ENCODE assay signal across 14 cellular contexts in genomic region chr7:116777613-116778380, GRCh38.
DNase-seq lines count a peak whose midpoint lies in the region; TF ChIP-seq lines count a peak whose summit lies in the region.
"Had no signal": no experiment of that assay in that cellular context is flagged by ENCODE, and none has a peak within 500 bp of the region (broad histone marks: within the 10 kb centered on the region; RNA-seq: fewer than 3 reads in every experiment).

No MANE protein-coding gene starts in this region.

- peak overlapping the region; percentile 47 for H3K4me2 ChIP-seq in OCI-LY3 (ENCODE audit: low read length)
- peak overlapping the region; percentile 53 for H3K4me2 ChIP-seq in osteoblast (ENCODE audit: insufficient read depth, low read length)

- H3K27me3 ChIP-seq in OCI-LY3 (ENCODE audit: low read depth, low read length), result no peaks in the 10 kb centered on the region
- no peaks in the 10 kb centered on the region for H3K27me3 ChIP-seq in osteoblast (ENCODE audit: insufficient read depth, low read length)

- H2AFZ ChIP-seq in OCI-LY3 (ENCODE audit: low read depth, low read length), result no peak overlapping the region
- no peak overlapping the region for H2AFZ ChIP-seq in osteoblast (ENCODE audit: low read length)

- peak overlapping the region; percentile 54; the same call in 1 of the 2 replicates for H3K27ac ChIP-seq in OCI-LY3 (ENCODE audit: low read length)
- peak overlapping the region; percentile 91 for H3K27ac ChIP-seq in osteoblast (ENCODE audit: low read depth, low read length)
- H3K27ac ChIP-seq: prostate gland had no signal

- peaks cover 11% of the 10 kb centered on the region for H3K4me1 Mint-ChIP-seq in activated CD4-positive, alpha-beta memory T cell treated with anti-CD3 and anti-CD28 coated beads for 36 hours (ENCODE audit: low read depth)
- H3K4me1 Mint-ChIP-seq in activated CD4-positive, alpha-beta T cell treated with anti-CD3 and anti-CD28 coated beads, Interleukin-2, amount 10 ng/mL, durations not matched to agents 24 days and 14 days, result no peaks in the 10 kb centered on the region
- H3K4me1 Mint-ChIP-seq: activated naive CD8-positive, alpha-beta T cell treated with anti-CD3 and anti-CD28 coated beads, Interleukin-2, amount 10 ng/mL, durations not matched to agents 7 days and 5 days; CD4-positive, CD25-positive, alpha-beta regulatory T cell had no signal

- H3K4me3 Mint-ChIP-seq in activated CD4-positive, alpha-beta memory T cell treated with anti-CD3 and anti-CD28 coated beads for 36 hours, result no peak overlapping the region
- H3K4me3 Mint-ChIP-seq in activated CD4-positive, alpha-beta T cell treated with anti-CD3 and anti-CD28 coated beads, Interleukin-2, amount 10 ng/mL, durations not matched to agents 24 days and 14 days, result no peak overlapping the region
- H3K4me3 Mint-ChIP-seq: activated naive CD8-positive, alpha-beta T cell treated with anti-CD3 and anti-CD28 coated beads, Interleukin-2, amount 10 ng/mL, durations not matched to agents 7 days and 5 days; CD4-positive, CD25-positive, alpha-beta regulatory T cell; stimulated activated naive CD8-positive, alpha-beta T cell treated with anti-CD3 and anti-CD28 coated beads, Interleukin-15, amount 100 ng/mL, for 72 hours had no signal

- peaks cover 22% of the 10 kb centered on the region for H3K36me3 ChIP-seq in OCI-LY3 (replicated peaks; ENCODE audit: low read depth, low read length)
- peaks cover 51% of the 10 kb centered on the region for H3K36me3 ChIP-seq in osteoblast (ENCODE audit: insufficient read depth, low read length)
- H3K36me3 ChIP-seq: prostate gland had no signal

- H3K36me3 Mint-ChIP-seq in activated CD4-positive, alpha-beta memory T cell treated with anti-CD3 and anti-CD28 coated beads for 36 hours, result no peaks in the 10 kb centered on the region
- H3K36me3 Mint-ChIP-seq in activated CD4-positive, alpha-beta T cell treated with anti-CD3 and anti-CD28 coated beads, Interleukin-2, amount 10 ng/mL, durations not matched to agents 24 days and 14 days (ENCODE audit: low read depth), result no peaks in the 10 kb centered on the region
- H3K36me3 Mint-ChIP-seq: activated naive CD8-positive, alpha-beta T cell treated with anti-CD3 and anti-CD28 coated beads, Interleukin-2, amount 10 ng/mL, durations not matched to agents 7 days and 5 days; CD4-positive, CD25-positive, alpha-beta regulatory T cell had no signal

- H3K9me3 ChIP-seq in OCI-LY3 (ENCODE audit: insufficient read depth, low read length) (no peaks in the 10 kb centered on the region), osteoblast (ENCODE audit: low read depth, low read length) (no peaks in the 10 kb centered on the region)
- H3K9me3 ChIP-seq: prostate gland had no signal

- TF ChIP-seq CTCF in OCI-LY3 (IDR thresholded peaks at IDR 0.05; ENCODE audit: low read depth, low read length), result no peak
- no peak for TF ChIP-seq CTCF in choroid plexus epithelial cell (conservative IDR thresholded peaks at IDR 0.05; ENCODE audit: low read depth, low read length)
- no peak for TF ChIP-seq CTCF in osteoblast (IDR thresholded peaks at IDR 0.05; ENCODE audit: extremely low read depth, low read depth, low read length)

- H3K4me1 ChIP-seq in OCI-LY3 (ENCODE audit: low read length) (peaks cover 56% of the 10 kb centered on the region), osteoblast (ENCODE audit: insufficient read depth, low read length) (peaks cover 59% of the 10 kb centered on the region)
- H3K4me1 ChIP-seq: prostate gland had no signal

- H3K27me3 Mint-ChIP-seq in activated CD4-positive, alpha-beta memory T cell treated with anti-CD3 and anti-CD28 coated beads for 36 hours, result peaks cover 20% of the 10 kb centered on the region
- H3K27me3 Mint-ChIP-seq in activated CD4-positive, alpha-beta T cell treated with anti-CD3 and anti-CD28 coated beads, Interleukin-2, amount 10 ng/mL, durations not matched to agents 24 days and 14 days, result peaks cover 14% of the 10 kb centered on the region

- POLR2A ChIA-PET in activated CD4-positive, alpha-beta memory T cell treated with anti-CD3 and anti-CD28 coated beads for 36 hours (lab: Charles Lee), result no interaction called here

- no peaks in the 10 kb centered on the region for H4K20me1 ChIP-seq in OCI-LY3 (ENCODE audit: insufficient read depth, low read length)
- H4K20me1 ChIP-seq in osteoblast (ENCODE audit: insufficient read depth, low read length), result no peaks in the 10 kb centered on the region

- CTCF ChIA-PET in activated CD4-positive, alpha-beta memory T cell treated with anti-CD3 and anti-CD28 coated beads for 36 hours (lab: Charles Lee), result interaction anchor here (0.7 to 2.2 kb wide), 2 partner anchors 110 to 187 kb away, joined by 3 to 7 read pairs; no protein-coding TSS in a partner anchor

- H3K4me3 ChIP-seq in OCI-LY3 (ENCODE audit: low read length), result 0 out of 2 replicates have a peak overlapping the region, but pooled peaks have one; percentile 6
- no peak overlapping the region for H3K4me3 ChIP-seq in choroid plexus epithelial cell (ENCODE audit: low read depth, low read length)
- H3K4me3 ChIP-seq in osteoblast (ENCODE audit: insufficient read depth, low read length), result no peak overlapping the region
- H3K4me3 ChIP-seq: prostate gland had no signal

- H3K27ac Mint-ChIP-seq in activated CD4-positive, alpha-beta memory T cell treated with anti-CD3 and anti-CD28 coated beads for 36 hours, result no peak overlapping the region
- H3K27ac Mint-ChIP-seq in activated CD4-positive, alpha-beta T cell treated with anti-CD3 and anti-CD28 coated beads, Interleukin-2, amount 10 ng/mL, durations not matched to agents 24 days and 14 days, result no peak overlapping the region
- H3K27ac Mint-ChIP-seq: activated naive CD8-positive, alpha-beta T cell treated with anti-CD3 and anti-CD28 coated beads, Interleukin-2, amount 10 ng/mL, durations not matched to agents 7 days and 5 days; CD4-positive, CD25-positive, alpha-beta regulatory T cell; stimulated activated naive CD8-positive, alpha-beta T cell treated with anti-CD3 and anti-CD28 coated beads, Interleukin-15, amount 100 ng/mL, for 72 hours had no signal

- DNase-seq in EH (ENCODE audit: low read depth) (peak; percentile 84), choroid plexus epithelial cell (ENCODE audit: low read depth) (peak; percentile 39), osteoblast (ENCODE audit: insufficient read length, low spot score, missing footprints) (no peak), SIG-M5 (lab: John Stamatoyannopoulos, UW) (no peak), iPS-NIHi7 (ENCODE audit: extremely low spot score) (no peak)
- no peak for DNase-seq in activated CD4-positive, alpha-beta memory T cell treated with anti-CD3 and anti-CD28 coated beads for 36 hours
- no peak for DNase-seq in activated CD4-positive, alpha-beta T cell treated with anti-CD3 and anti-CD28 coated beads, Interleukin-2, amount 10 ng/mL, durations not matched to agents 24 days and 14 days
- DNase-seq: activated naive CD8-positive, alpha-beta T cell treated with anti-CD3 and anti-CD28 coated beads, Interleukin-2, amount 10 ng/mL, durations not matched to agents 7 days and 5 days; CD4-positive, CD25-positive, alpha-beta regulatory T cell; effector CD8-positive, alpha-beta T cell; NCI-H446; stimulated activated naive CD8-positive, alpha-beta T cell treated with anti-CD3 and anti-CD28 coated beads, Interleukin-15, amount 100 ng/mL, for 72 hours had no signal

- H3K9me3 Mint-ChIP-seq in activated CD4-positive, alpha-beta memory T cell treated with anti-CD3 and anti-CD28 coated beads for 36 hours, result no peaks in the 10 kb centered on the region
- no peaks in the 10 kb centered on the region for H3K9me3 Mint-ChIP-seq in activated CD4-positive, alpha-beta T cell treated with anti-CD3 and anti-CD28 coated beads, Interleukin-2, amount 10 ng/mL, durations not matched to agents 24 days and 14 days
- H3K9me3 Mint-ChIP-seq: activated naive CD8-positive, alpha-beta T cell treated with anti-CD3 and anti-CD28 coated beads, Interleukin-2, amount 10 ng/mL, durations not matched to agents 7 days and 5 days; CD4-positive, CD25-positive, alpha-beta regulatory T cell; stimulated activated naive CD8-positive, alpha-beta T cell treated with anti-CD3 and anti-CD28 coated beads, Interleukin-15, amount 100 ng/mL, for 72 hours had no signal

- no peak overlapping the region for H3K9ac ChIP-seq in OCI-LY3 (ENCODE audit: low read length)

- no peaks in the 10 kb centered on the region for H3K79me2 ChIP-seq in OCI-LY3 (ENCODE audit: low read length)
- H3K79me2 ChIP-seq in osteoblast (ENCODE audit: insufficient read depth, low read length), result no peaks in the 10 kb centered on the region

- intact Hi-C loops in activated CD4-positive, alpha-beta memory T cell treated with anti-CD3 and anti-CD28 coated beads for 36 hours (cut with micrococcal nuclease), result no loop called here
- intact Hi-C loops in activated CD4-positive, alpha-beta T cell treated with anti-CD3 and anti-CD28 coated beads, Interleukin-2, amount 10 ng/mL, durations not matched to agents 24 days and 14 days (cut with micrococcal nuclease), result no loop called here

Comparison
In these comparisons a context has a peak if more than half of its experiments do, and no peak if none do; other contexts are left out.
1. DNase-seq: peak in EH (single experiment) and choroid plexus epithelial cell (single experiment); none in osteoblast (single experiment), activated CD4-positive, alpha-beta memory T cell treated with anti-CD3 and anti-CD28 coated beads for 36 hours (single experiment), activated CD4-positive, alpha-beta T cell treated with anti-CD3 and anti-CD28 coated beads, Interleukin-2, amount 10 ng/mL, durations not matched to agents 24 days and 14 days (single experiment), SIG-M5 (single experiment) and iPS-NIHi7 (single experiment).